Comparison of ENCODE assay signal across 8 cellular contexts in the genomic region with DNA sequence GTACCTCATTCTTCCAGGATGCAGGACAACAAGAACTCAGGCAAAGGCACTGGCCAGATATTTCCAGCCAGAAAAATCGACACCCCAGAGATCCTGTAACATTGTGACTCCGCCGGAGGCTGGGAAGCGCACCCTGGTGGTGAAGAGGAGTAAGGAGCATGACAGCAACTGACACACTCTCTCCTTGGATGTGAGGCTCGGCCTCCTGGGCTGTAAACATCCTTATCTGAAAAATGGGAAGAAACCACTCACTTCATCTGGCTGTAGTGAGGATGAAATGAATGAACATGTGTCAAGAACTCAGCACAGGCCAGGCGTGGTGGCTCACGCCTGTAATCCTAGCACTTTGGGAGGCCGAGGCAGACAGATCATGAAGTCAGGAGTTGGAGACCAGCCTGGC. TPM values are rescaled to one million over a fixed set of nuclear protein-coding genes. Genes with fewer than 3 reads are reported as not detected.
DNase-seq lines count a peak whose midpoint lies in the region; ATAC-seq, FAIRE-seq and TF ChIP-seq lines count a peak whose summit lies in the region.

No MANE protein-coding gene starts in this region.

- TF ChIP-seq RAD21 in HCT116 (IDR thresholded peaks at IDR 0.05; ENCODE audit: low read depth), result peak; percentile 68

- CTCF ChIA-PET in HCT116 (lab: Charles Lee), result interaction anchor here (0.7 to 1.4 kb wide), 4 partner anchors 13 to 121 kb away, joined by 3 to 4 read pairs (median 3); no protein-coding TSS in a partner anchor

- POLR2A ChIA-PET in HCT116 (lab: Charles Lee), result no interaction called here

- H3K27me3 ChIP-seq in HCT116 (ENCODE audit: insufficient read depth, low read length) (no peaks in the 10 kb centered on the region), body of pancreas (no peaks in the 10 kb centered on the region), right lobe of liver (no peaks in the 10 kb centered on the region)

- ATAC-seq in HCT116 (peak; percentile 94), body of pancreas (no peak), right lobe of liver (peak; percentile 78 to 82 (median 78)), GM21526 (IDR thresholded peaks at IDR 0.05; ENCODE audit: low FRiP score, unreplicated experiment) (no peak)

- DNase-seq in CD14-positive monocyte (ENCODE audit: low spot score) (no peak), HCT116 (ENCODE audit: low read depth, low spot score) (peak; percentile 28), SW480 (ENCODE audit: low spot score) (peak; percentile 13), body of pancreas (peak; percentile 46 to 54 (median 52)), right lobe of liver (no peak), urothelium cell line (ENCODE audit: low spot score) (peak; percentile 55), DMS114 treated with DMSO at 0.1 percent for 48 hours (lab: John Stamatoyannopoulos, UW; ENCODE audit: unreplicated experiment) (no peak)

- H3K4me3 Mint-ChIP-seq in CD14-positive monocyte, result no peak overlapping the region

- peaks cover 0 to 7% of the 10 kb centered on the region in 2 experiments; a peak in 2 of 4 replicates for H3K36me3 ChIP-seq in HCT116 (ENCODE audit: control insufficient read depth in 1 of 2, insufficient read depth in 2 of 2, low read length in 2 of 2)
- peaks cover 0 to 9% of the 10 kb centered on the region in 2 donors for H3K36me3 ChIP-seq in body of pancreas (replicated peaks in 1 of 2; ENCODE audit: insufficient read depth in 1 of 2, low read depth in 2 of 2)
- peaks cover 7 to 25% (median 17%) of the 10 kb centered on the region in 4 donors for H3K36me3 ChIP-seq in right lobe of liver

- no TSS peak for BruUV-seq in HCT116 (replicated peaks; lab: Mats Ljungman, UMichigan)

- no peaks in the 10 kb centered on the region for H3K27me3 Mint-ChIP-seq in CD14-positive monocyte (ENCODE audit: low read depth in 3 of 3)

- H3K4me1 ChIP-seq in HCT116 (ENCODE audit: control insufficient read depth in 1 of 2, insufficient read depth in 2 of 2, low read length in 2 of 2) (no peaks in the 10 kb centered on the region), body of pancreas (peaks cover 50% of the 10 kb centered on the region), right lobe of liver (no peaks in the 10 kb centered on the region)

- RAD21 ChIA-PET in HCT116 (lab: Charles Lee; ENCODE audit: low non-redundant PET in 1 of 2, low total read pairs in 2 of 2, uncharacterized antibody in 2 of 2, unreplicated experiment in 2 of 2), result interaction anchor here in 1 of 2 experiments (0.5 kb wide), 1 partner anchor 9 kb away, joined by 3 read pairs; no protein-coding TSS in a partner anchor

- H3K27ac Mint-ChIP-seq in CD14-positive monocyte, result peak overlapping the region in 2 of 7 donors; percentile 59 to 62

- H4K20me1 ChIP-seq in HCT116 (ENCODE audit: insufficient read depth), result no peaks in the 10 kb centered on the region

- H3K9me2 ChIP-seq in HCT116 (ENCODE audit: insufficient read depth), result no peaks in the 10 kb centered on the region

- H2AFZ ChIP-seq in HCT116 (ENCODE audit: low read depth, low read length, poor library complexity, severe bottlenecking), result no peak overlapping the region

- TF ChIP-seq CTCF in CD14-positive monocyte (IDR thresholded peaks at IDR 0.05) (peak; percentile 67), HCT116 (IDR thresholded peaks at IDR 0.05 in 2 of 3, conservative IDR thresholded peaks at IDR 0.05 in 1 of 3; ENCODE audit: borderline replicate concordance in 1 of 3, insufficient read depth in 1 of 3, low read depth in 2 of 3, low read length in 2 of 3) (peak; percentile 65 to 83 (median 81); a peak in 5 of 6 replicates), body of pancreas (IDR thresholded peaks at IDR 0.05) (peak; percentile 32 to 65 (median 51)), right lobe of liver (IDR thresholded peaks at IDR 0.05) (peak; percentile 55 to 66 (median 60))

- H3K4me1 Mint-ChIP-seq in CD14-positive monocyte, result no peaks in the 10 kb centered on the region

- no peaks in the 10 kb centered on the region for H3K79me2 ChIP-seq in HCT116 (ENCODE audit: insufficient read depth, low read length)

- no peak overlapping the region for H3K4me2 ChIP-seq in HCT116 (ENCODE audit: low read length)

- no peak overlapping the region for H3K4me3 ChIP-seq in HCT116 (replicated peaks in 1 of 2; ENCODE audit: low read depth in 1 of 2, low read length in 2 of 2)
- H3K4me3 ChIP-seq in body of pancreas, result no peak overlapping the region
- no peak overlapping the region for H3K4me3 ChIP-seq in right lobe of liver

- TF ChIP-seq POLR2A in HCT116 (IDR thresholded peaks at IDR 0.05; ENCODE audit: borderline replicate concordance, extremely low read depth, insufficient read depth, insufficient read length) (no peak), body of pancreas (IDR thresholded peaks at IDR 0.05) (no peak), right lobe of liver (IDR thresholded peaks at IDR 0.05) (no peak)

- H3K36me3 Mint-ChIP-seq in CD14-positive monocyte, result peaks cover 59 to 91% of the 10 kb centered on the region in 2 donors

- H3K9ac ChIP-seq in HCT116 (ENCODE audit: low read length), result no peak overlapping the region

- H3K27ac ChIP-seq in HCT116 (ENCODE audit: low read depth, low read length) (no peak overlapping the region), body of pancreas (no peak overlapping the region), right lobe of liver (no peak overlapping the region)

- WGBS in body of pancreas, 2 donors, result 63 to 64% methylated on average over 8 of the region's 8 CpGs
- 51% methylated on average over 6 of the region's 8 CpGs for WGBS in right lobe of liver (ENCODE audit: insufficient coverage, low coverage, low lambda C conversion rate, missing lambda C conversion rate)

- H3K9me3 ChIP-seq in HCT116 (ENCODE audit: control insufficient read depth in 1 of 2, insufficient read depth in 1 of 2, low read depth in 1 of 2, low read length in 2 of 2) (no peaks in the 10 kb centered on the region), body of pancreas (no peaks in the 10 kb centered on the region), right lobe of liver (no peaks in the 10 kb centered on the region)

- intact Hi-C loops in CD14-positive monocyte (cut with micrococcal nuclease) (loop anchor here (2.0 to 5.0 kb wide), 2 partner anchors 73 to 75 kb away; no protein-coding TSS in a partner anchor), HCT116 (cut with micrococcal nuclease) (loop anchor here (1.0 kb wide), 1 partner anchor 74 kb away; no protein-coding TSS in a partner anchor), body of pancreas (cut with DNase I) (loop anchor here (10.0 kb wide), 1 partner anchor 57 kb away; no protein-coding TSS in a partner anchor), right lobe of liver (cut with DNase I) (no loop called here)

- H3K9me3 Mint-ChIP-seq in CD14-positive monocyte, result no peaks in the 10 kb centered on the region

- FAIRE-seq in urothelium cell line (lab: Jason Lieb, UNC), result no peak

TF ChIP-seq in HCT116, 20 proteins besides CTCF, POLR2A, EP300 and RAD21 (continues in another document):
- TF ChIP-seq EZH2phosphoT487 (IDR thresholded peaks at IDR 0.05; ENCODE audit: borderline replicate concordance) (no peak), REST (IDR thresholded peaks at IDR 0.05; ENCODE audit: low read depth) (no peak), FOSL1 (IDR thresholded peaks at IDR 0.05; ENCODE audit: low read depth) (no peak), SIN3A (IDR thresholded peaks at IDR 0.05; ENCODE audit: low read depth) (no peak), YY1 (IDR thresholded peaks at IDR 0.05; ENCODE audit: extremely low read depth, insufficient replicate concordance, low read depth, low read length) (no peak), JUND (IDR thresholded peaks at IDR 0.05) (no peak), EGR1 (IDR thresholded peaks at IDR 0.05; ENCODE audit: low read depth) (no peak), ATF3 (IDR thresholded peaks at IDR 0.05) (no peak), EZH2 (IDR thresholded peaks at IDR 0.05) (no peak), TCF7L2 (IDR thresholded peaks at IDR 0.05; ENCODE audit: borderline replicate concordance, extremely low read depth, insufficient read depth, insufficient read length) (no peak)
- TF ChIP-seq, protein P1, sequence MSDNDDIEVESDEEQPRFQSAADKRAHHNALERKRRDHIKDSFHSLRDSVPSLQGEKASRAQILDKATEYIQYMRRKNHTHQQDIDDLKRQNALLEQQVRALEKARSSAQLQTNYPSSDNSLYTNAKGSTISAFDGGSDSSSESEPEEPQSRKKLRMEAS (IDR thresholded peaks at IDR 0.05), result no peak

RNA-seq across cellular contexts. Expression of gene TCHP, which starts 27.5 kb away (rescaled TPM):
- 1 to 10 TPM; 2.6 to 7.3 TPM for polyA plus RNA-seq in CD14-positive monocyte
- total RNA-seq in HCT116 (2021; ENCODE audit: unreplicated experiment) (17.3 TPM), body of pancreas (10 to 100 TPM; 29.3 to 72.2 TPM), right lobe of liver (1 to 10 TPM; 4.9 to 8.8 (median 6.8) TPM)
- 10.2 and 12.3 TPM in 2 replicates for polyA plus RNA-seq in HCT116 (2012)

RNA-seq across cellular contexts. Expression of gene GLTP, which starts 47.3 kb away (rescaled TPM):
- polyA plus RNA-seq in CD14-positive monocyte, result 10 to 100 TPM; 46.2 to 65.9 TPM
- total RNA-seq in HCT116 (2021; ENCODE audit: unreplicated experiment), result 26.6 TPM
- polyA plus RNA-seq in HCT116 (2012), result 32.5 and 54.4 TPM in 2 replicates
- total RNA-seq in body of pancreas, result 10 to 100 TPM; 21.1 to 27.8 TPM
- total RNA-seq in right lobe of liver, result 10 to 100 TPM in 5 of 6 experiments, 1 to 10 TPM in 1; 9.8 to 20.8 (median 13.6) TPM

Comparison
In these comparisons a context has a peak if more than half of its experiments do, and no peak if none do; other contexts are left out.
1. DNase-seq: peak in HCT116 (single experiment), SW480 (single experiment), body of pancreas (4 of 4) and urothelium cell line (single experiment); none in CD14-positive monocyte (single experiment), right lobe of liver (0 of 3) and DMS114 treated with DMSO at 0.1 percent for 48 hours (single experiment).
2. ATAC-seq: peak in HCT116 (single experiment) and right lobe of liver (4 of 4); none in body of pancreas (single experiment) and GM21526 (single experiment).
3. intact Hi-C loops: an anchor here in CD14-positive monocyte (2.0 to 5.0 kb wide), HCT116 (1.0 kb wide) and body of pancreas (10.0 kb wide); none called in right lobe of liver.
4. Peak in every context shown above with its lines, with median percentiles within 50 percentile points of each other: CTCF ChIP-seq.